11 cellular contexts compared by ENCODE assay signal in the genomic region with DNA sequence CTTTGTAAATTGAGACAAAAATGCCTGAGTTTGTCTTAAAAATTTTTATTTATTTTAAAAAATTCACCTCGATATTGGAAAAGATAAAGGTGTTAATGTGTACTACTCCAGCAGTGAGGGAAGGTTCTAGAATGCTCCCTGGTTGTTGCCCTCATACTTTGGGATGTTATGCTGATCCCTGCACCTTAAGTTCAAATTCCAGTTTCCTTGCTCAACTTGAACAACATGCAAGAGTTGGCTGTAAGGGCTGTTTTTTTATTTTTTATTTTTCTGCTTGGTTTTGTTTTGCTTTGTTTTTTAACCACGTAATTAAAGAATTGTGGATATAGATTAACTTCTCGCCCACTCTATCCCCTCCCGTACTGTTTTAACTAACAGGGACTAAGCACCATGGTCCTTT.
DNase-seq lines count a peak whose midpoint lies in the region; ATAC-seq, FAIRE-seq and TF ChIP-seq lines count a peak whose summit lies in the region.
"Had no signal": no experiment of that assay in that cellular context is flagged by ENCODE, and none has a peak within 500 bp of the region (broad histone marks: within the 10 kb centered on the region; RNA-seq: fewer than 3 reads in every experiment).

No MANE protein-coding gene starts in this region.

- peak overlapping the region in 1 of 2 experiments; percentile 86 for H3K4ac ChIP-seq in mesenchymal stem cell (ENCODE audit: low read depth in 1 of 2, low read length in 2 of 2)

- in situ Hi-C loops in mammary epithelial cell (cut with MboI; ENCODE audit: low sequenced_read_pairs in 2 of 2) = no loop called here

- no peak overlapping the region for H3K14ac ChIP-seq in mesenchymal stem cell (ENCODE audit: low read length in 2 of 2)

- no peaks in the 10 kb centered on the region for H4K20me1 ChIP-seq in mammary epithelial cell (ENCODE audit: insufficient read depth, low read length)

- H2AFZ ChIP-seq in mammary epithelial cell (ENCODE audit: low read depth, low read length) = peak overlapping the region; percentile 57
- H2AFZ ChIP-seq in mesenchymal stem cell (ENCODE audit: low read depth, low read length) = no peak overlapping the region

- 78% methylated on average over 4 of the region's 4 CpGs for WGBS in right cardiac atrium
- WGBS in mammary epithelial cell (ENCODE audit: low coverage, missing lambda C conversion rate) = 97% methylated on average over 4 of the region's 4 CpGs
- 89% methylated on average over 3 of the region's 4 CpGs for WGBS in mesenchymal stem cell

- no peak overlapping the region for H2BK5ac ChIP-seq in mesenchymal stem cell (ENCODE audit: low read depth, low read length, poor library complexity, severe bottlenecking)

- H3K4me2 ChIP-seq in mammary epithelial cell (ENCODE audit: insufficient read depth, low read depth, low read length) (peak overlapping the region; percentile 41), mesenchymal stem cell (ENCODE audit: low read length, poor library complexity, severe bottlenecking) (no peak overlapping the region)

- peak overlapping the region in 1 of 2 experiments; percentile 65 for H3K18ac ChIP-seq in mesenchymal stem cell (ENCODE audit: low read depth in 1 of 2, low read length in 2 of 2)

- H3K36me3 ChIP-seq in cardiac muscle cell (no peaks in the 10 kb centered on the region), mammary epithelial cell (ENCODE audit: insufficient read depth, low read length) (no peaks in the 10 kb centered on the region), mesenchymal stem cell (ENCODE audit: control insufficient read depth in 1 of 2, insufficient read depth in 2 of 2, low read depth in 1 of 2, low read length in 2 of 2) (no peaks in the 10 kb centered on the region), upper lobe of right lung (no peaks in the 10 kb centered on the region)

- H3K9me3 ChIP-seq in cardiac muscle cell (ENCODE audit: low read depth) (no peaks in the 10 kb centered on the region), right cardiac atrium (ENCODE audit: control insufficient read depth, low read length) (no peaks in the 10 kb centered on the region), mammary epithelial cell (replicated peaks; ENCODE audit: insufficient read depth, low read length) (no peaks in the 10 kb centered on the region), mesenchymal stem cell (ENCODE audit: control insufficient read depth, low read length) (no peaks in the 10 kb centered on the region), upper lobe of right lung (no peaks in the 10 kb centered on the region)

- no peak overlapping the region for H4K8ac ChIP-seq in mesenchymal stem cell (ENCODE audit: low read length)

- DNase-seq in cardiac muscle cell (ENCODE audit: low read depth in 1 of 2, low spot score in 1 of 2) (no peak), right cardiac atrium (no peak), mammary epithelial cell (no peak), mesenchymal stem cell (no peak), upper lobe of right lung (no peak), urothelium cell line (ENCODE audit: low spot score) (no peak)
- DNase-seq: NCI-H2107, SHP77 treated with DMSO at 0.1 percent for 48 hours had no signal

- no peak overlapping the region for H4K91ac ChIP-seq in mesenchymal stem cell (ENCODE audit: low read length)

- H2AK5ac ChIP-seq in mesenchymal stem cell (ENCODE audit: low read length, severe bottlenecking) = peak overlapping the region; percentile 85

- TF ChIP-seq CTCF in cardiac muscle cell (IDR thresholded peaks at IDR 0.05; ENCODE audit: low read depth, low read length) (no peak), mammary epithelial cell (conservative IDR thresholded peaks at IDR 0.05 in 1 of 2, IDR thresholded peaks at IDR 0.05 in 1 of 2; ENCODE audit: extremely low read depth in 1 of 2, insufficient read depth in 1 of 2, low read depth in 1 of 2, low read length in 2 of 2) (no peak), upper lobe of right lung (IDR thresholded peaks at IDR 0.05) (no peak)

- no TSS peak for BruUV-seq in mammary epithelial cell (replicated peaks; lab: Mats Ljungman, UMichigan)

- ATAC-seq in right cardiac atrium (no peak), upper lobe of right lung (no peak), HG03045 (IDR thresholded peaks at IDR 0.05; ENCODE audit: unreplicated experiment) (no peak), HG02610 (IDR thresholded peaks at IDR 0.05; ENCODE audit: unreplicated experiment) (no peak)

- H3K4me1 ChIP-seq in cardiac muscle cell (ENCODE audit: low read depth) (peaks cover 33% of the 10 kb centered on the region), right cardiac atrium (ENCODE audit: control insufficient read depth, insufficient read depth, low read length) (peaks cover 4% of the 10 kb centered on the region), mammary epithelial cell (ENCODE audit: insufficient read depth, low read length) (peaks cover 9% of the 10 kb centered on the region), mesenchymal stem cell (ENCODE audit: control insufficient read depth, insufficient read depth, low read depth, low read length) (peaks cover 16% of the 10 kb centered on the region), upper lobe of right lung (peaks cover 26% of the 10 kb centered on the region)

- H2BK120ac ChIP-seq in mesenchymal stem cell (ENCODE audit: low read depth, low read length) = peak overlapping the region; percentile 52

- no peaks in the 10 kb centered on the region for H3K79me1 ChIP-seq in mesenchymal stem cell (replicated peaks; ENCODE audit: low read length, poor library complexity, severe bottlenecking)

- peak overlapping the region in 1 of 2 experiments; percentile 88 for H2BK12ac ChIP-seq in mesenchymal stem cell (ENCODE audit: low read length in 2 of 2)

- no peaks in the 10 kb centered on the region for H3K79me2 ChIP-seq in mammary epithelial cell (ENCODE audit: insufficient read depth, low read length)

- H3K27ac ChIP-seq in cardiac muscle cell = peak overlapping the region; percentile 27
- H3K27ac ChIP-seq in right cardiac atrium (ENCODE audit: low read length) = no peak overlapping the region
- H3K27ac ChIP-seq in mammary epithelial cell (ENCODE audit: insufficient read depth, low read depth, low read length) = no peak overlapping the region
- H3K27ac ChIP-seq in mesenchymal stem cell (ENCODE audit: low read length, poor library complexity, severe bottlenecking) = peak overlapping the region; percentile 55
- H3K27ac ChIP-seq in upper lobe of right lung = peak overlapping the region; percentile 79

- dilution Hi-C loops in mammary epithelial cell (cut with HindIII; ENCODE audit: low sequenced_read_pairs) = no loop called here

- H3K27me3 ChIP-seq in cardiac muscle cell (no peaks in the 10 kb centered on the region), right cardiac atrium (ENCODE audit: control insufficient read depth, insufficient read depth) (no peaks in the 10 kb centered on the region), mammary epithelial cell (ENCODE audit: insufficient read depth, low read length) (no peaks in the 10 kb centered on the region), mesenchymal stem cell (ENCODE audit: control insufficient read depth in 1 of 2, insufficient read depth in 1 of 2, low read length in 2 of 2) (no peaks in the 10 kb centered on the region), upper lobe of right lung (no peaks in the 10 kb centered on the region)

- intact Hi-C loops in right cardiac atrium (cut with DNase I) = no loop called here
- intact Hi-C loops in mammary epithelial cell (cut with micrococcal nuclease) = no loop called here
- intact Hi-C loops in upper lobe of right lung (cut with DNase I) = no loop called here

- no peak for FAIRE-seq in urothelium cell line (lab: Jason Lieb, UNC)
- FAIRE-seq: HTR-8/SVneo had no signal

- no peak overlapping the region for H3K9ac ChIP-seq in mammary epithelial cell (ENCODE audit: insufficient read depth, low read length)
- peak overlapping the region; percentile 57 for H3K9ac ChIP-seq in mesenchymal stem cell (ENCODE audit: low read length)

- no peak overlapping the region for H3K23ac ChIP-seq in mesenchymal stem cell (ENCODE audit: low read length in 2 of 2)

- no peak overlapping the region for H3K4me3 ChIP-seq in cardiac muscle cell
- H3K4me3 ChIP-seq in right cardiac atrium (ENCODE audit: low read length) = no peak overlapping the region
- H3K4me3 ChIP-seq in mammary epithelial cell (replicated peaks in 1 of 3; ENCODE audit: insufficient read depth in 1 of 3, low read depth in 2 of 3, low read length in 3 of 3) = no peak overlapping the region
- H3K4me3 ChIP-seq in mesenchymal stem cell (ENCODE audit: insufficient read depth in 1 of 2, low read depth in 1 of 2, low read length in 2 of 2) = no peak overlapping the region
- no peak overlapping the region for H3K4me3 ChIP-seq in upper lobe of right lung

- no peak overlapping the region for H2BK15ac ChIP-seq in mesenchymal stem cell (ENCODE audit: low read depth, poor library complexity, severe bottlenecking)

- CTCF ChIA-PET in mammary epithelial cell (lab: Charles Lee; ENCODE audit: low non-redundant PET) = no interaction called here

Comparison
In these comparisons a context has a peak if more than half of its experiments do, and no peak if none do; other contexts are left out.
1. H3K27ac ChIP-seq: peak in cardiac muscle cell (single experiment), mesenchymal stem cell (single experiment) and upper lobe of right lung (single experiment); none in right cardiac atrium (single experiment) and mammary epithelial cell (single experiment).